In genomic region chr1:19920132-19920710, GRCh38 we compare ENCODE assay signal across 23 cellular contexts. TPM values are rescaled to one million over a fixed set of nuclear protein-coding genes. Genes with fewer than 3 reads are reported as not detected.
A peak's percentile ranks its signal among the peaks of the same experiment; 100 is the strongest.
DNase-seq lines count a peak whose midpoint lies in the region; ATAC-seq, FAIRE-seq and TF ChIP-seq lines count a peak whose summit lies in the region.
"Had no signal": no experiment of that assay in that cellular context is flagged by ENCODE, and none has a peak within 500 bp of the region (broad histone marks: within the 10 kb centered on the region; RNA-seq: fewer than 3 reads in every experiment).

No MANE protein-coding gene starts in this region.

- H3K4ac ChIP-seq in IMR-90 (ENCODE audit: low read depth, low read length) (no peak overlapping the region), H1 (replicated peaks; ENCODE audit: insufficient read length, low read depth, low read length) (no peak overlapping the region)

- 91% methylated on average over 15 of the region's 19 CpGs; no CpG with 5 or more reads in 1 of the 2 experiments for WGBS in IMR-90 (ENCODE audit: extremely low coverage in 2 of 2, insufficient read length in 1 of 2), 2 experiments
- 94% methylated on average over 18 of the region's 19 CpGs; no CpG with 5 or more reads in 1 of the 2 experiments for WGBS in H1 (ENCODE audit: extremely low coverage in 1 of 2, insufficient coverage in 1 of 2, insufficient read length in 1 of 2, insufficient replicate concordance in 2 of 2, low coverage in 1 of 2, low lambda C conversion rate in 2 of 2, missing lambda C conversion rate in 1 of 2), 2 experiments
- 88 to 91% methylated on average over 19 of the region's 19 CpGs for WGBS in aorta, 2 donors

- intact Hi-C loops in IMR-90 (cut with micrococcal nuclease): no loop called here
- intact Hi-C loops in cardiac septum (cut with DNase I): no loop called here
- intact Hi-C loops in aorta (cut with DNase I): no loop called here

- H2AK9ac ChIP-seq in IMR-90 (replicated peaks; ENCODE audit: low read depth, low read length, poor library complexity): peak overlapping the region; percentile 71

- H3K4me3 ChIP-seq in IMR-90 (ENCODE audit: insufficient read depth, low read depth, low read length) (no peak overlapping the region), H1 (ENCODE audit: extremely low read depth in 1 of 4, insufficient read depth in 2 of 4, low read depth in 3 of 4, low read length in 4 of 4) (no peak overlapping the region), osteoblast (ENCODE audit: insufficient read depth, low read length) (no peak overlapping the region), aorta (ENCODE audit: low read length in 2 of 2) (no peak overlapping the region)
- H3K4me3 ChIP-seq: A549, GM12878, HAP-1, K562 had no signal

- no peak overlapping the region for H4K8ac ChIP-seq in IMR-90 (ENCODE audit: low read depth in 2 of 2, low read length in 2 of 2)
- no peak overlapping the region for H4K8ac ChIP-seq in H1 (ENCODE audit: extremely low read depth, insufficient read depth, low read length)

- no peak for TF ChIP-seq CTCF in IMR-90 (conservative IDR thresholded peaks at IDR 0.05; ENCODE audit: low read depth, low read length)
- TF ChIP-seq CTCF in H1 (IDR thresholded peaks at IDR 0.05; ENCODE audit: control extremely low read depth in 1 of 3, insufficient read depth in 1 of 3, low read depth in 1 of 3, low read length in 3 of 3): no peak
- no peak for TF ChIP-seq CTCF in osteoblast (IDR thresholded peaks at IDR 0.05; ENCODE audit: extremely low read depth, low read depth, low read length)

- ATAC-seq in IMR-90 (ENCODE audit: low read depth): no peak
- no peak for ATAC-seq in GM21717 (IDR thresholded peaks at IDR 0.05; ENCODE audit: unreplicated experiment)
- no peak for ATAC-seq in GM18502 (IDR thresholded peaks at IDR 0.05; ENCODE audit: poor library complexity, unreplicated experiment)
- ATAC-seq in aorta (ENCODE audit: low FRiP score): no peak
- ATAC-seq: A549, GM12878 had no signal

- H2BK5ac ChIP-seq in IMR-90 (ENCODE audit: low read depth, low read length, poor library complexity, severe bottlenecking) (no peak overlapping the region), H1 (ENCODE audit: low read depth, low read length) (no peak overlapping the region)

- peak overlapping the region; percentile 70; the same call in 1 of the 2 replicates for H2BK12ac ChIP-seq in H1 (ENCODE audit: low read depth, low read length)

- H2BK120ac ChIP-seq in IMR-90 (ENCODE audit: low read depth, low read length) (no peak overlapping the region), H1 (replicated peaks; ENCODE audit: low read depth, low read length) (no peak overlapping the region)

- H2BK20ac ChIP-seq in IMR-90 (ENCODE audit: low read depth, low read length) (no peak overlapping the region), H1 (ENCODE audit: low read length) (no peak overlapping the region)

- peaks cover 7% of the 10 kb centered on the region; the same call in 1 of the 2 replicates for H3K27me3 ChIP-seq in IMR-90 (ENCODE audit: control insufficient read depth, insufficient read depth, low read length)
- H3K27me3 ChIP-seq in H1 (replicated peaks in 1 of 4; ENCODE audit: control insufficient read depth in 3 of 4, extremely low read depth in 1 of 4, insufficient read depth in 3 of 4, low read length in 3 of 4): no peaks in the 10 kb centered on the region
- peaks cover 5% of the 10 kb centered on the region for H3K27me3 ChIP-seq in osteoblast (ENCODE audit: insufficient read depth, low read length)
- no peaks in the 10 kb centered on the region for H3K27me3 ChIP-seq in aorta (ENCODE audit: control insufficient read depth in 1 of 2, insufficient read depth in 2 of 2, low read length in 1 of 2)

- H3K23me2 ChIP-seq in H1 (ENCODE audit: low read depth, low read length): no peaks in the 10 kb centered on the region

- no peak overlapping the region for H4K91ac ChIP-seq in IMR-90 (ENCODE audit: insufficient read depth, low read depth, low read length)
- H4K91ac ChIP-seq in H1 (replicated peaks; ENCODE audit: insufficient read length, low read length): no peak overlapping the region

- H2BK15ac ChIP-seq in IMR-90 (ENCODE audit: low read depth, low read length) (no peak overlapping the region), H1 (ENCODE audit: low read length) (no peak overlapping the region)

- H2AK5ac ChIP-seq in IMR-90 (ENCODE audit: low read depth, low read length) (no peak overlapping the region), H1 (ENCODE audit: low read depth, low read length) (no peak overlapping the region)

- in situ Hi-C loops in IMR-90 (cut with MboI; ENCODE audit: low sequenced_read_pairs): no loop called here

- H3K9me3 ChIP-seq in IMR-90 (ENCODE audit: control insufficient read depth, insufficient read depth, low read length) (no peaks in the 10 kb centered on the region), H1 (ENCODE audit: insufficient read depth in 2 of 2, low read depth in 1 of 2, low read length in 1 of 2) (no peaks in the 10 kb centered on the region), osteoblast (ENCODE audit: low read depth, low read length) (no peaks in the 10 kb centered on the region), aorta (ENCODE audit: control insufficient read depth, low read length) (no peaks in the 10 kb centered on the region)
- H3K9me3 ChIP-seq: A549, HAP-1 had no signal

- H3K79me1 ChIP-seq in IMR-90 (ENCODE audit: low read depth in 1 of 2, low read length in 2 of 2) (no peaks in the 10 kb centered on the region), H1 (ENCODE audit: low read depth, low read length) (no peaks in the 10 kb centered on the region)

- no peak overlapping the region for H2AFZ ChIP-seq in IMR-90 (replicated peaks; ENCODE audit: low read length, poor library complexity)
- no peak overlapping the region for H2AFZ ChIP-seq in H1 (ENCODE audit: low read length)
- no peak overlapping the region for H2AFZ ChIP-seq in osteoblast (ENCODE audit: low read length)

- TF ChIP-seq EP300 in H1 (IDR thresholded peaks at IDR 0.05; ENCODE audit: borderline replicate concordance in 1 of 2, low read depth in 2 of 2, low read length in 2 of 2): no peak

- no peak overlapping the region for H3K4me2 ChIP-seq in IMR-90 (ENCODE audit: low read depth, low read length)
- H3K4me2 ChIP-seq in H1 (ENCODE audit: insufficient read depth in 1 of 2, low read depth in 2 of 2, low read length in 2 of 2): no peak overlapping the region
- H3K4me2 ChIP-seq in osteoblast (ENCODE audit: insufficient read depth, low read length): no peak overlapping the region
- H3K4me2 ChIP-seq: A549 had no signal

- TF ChIP-seq POLR2A in IMR-90 (IDR thresholded peaks at IDR 0.05; ENCODE audit: low read depth, low read length): no peak
- no peak for TF ChIP-seq POLR2A in H1 (IDR thresholded peaks at IDR 0.05; ENCODE audit: control extremely low read depth in 1 of 2, low read depth in 2 of 2, low read length in 2 of 2)

- no peak overlapping the region for H3K18ac ChIP-seq in IMR-90 (ENCODE audit: low read depth, low read length)
- no peak overlapping the region for H3K18ac ChIP-seq in H1 (ENCODE audit: extremely low read depth, low read length)

- no peak overlapping the region for H4K5ac ChIP-seq in IMR-90 (ENCODE audit: low read depth, low read length)
- no peak overlapping the region for H4K5ac ChIP-seq in H1 (ENCODE audit: insufficient read length, low read depth, low read length)

- H3K27ac ChIP-seq in IMR-90 (ENCODE audit: insufficient read depth, low read length) (no peak overlapping the region), H1 (ENCODE audit: low read depth, low read length) (no peak overlapping the region), osteoblast (ENCODE audit: low read depth, low read length) (no peak overlapping the region), aorta (ENCODE audit: low read depth in 1 of 2, low read length in 2 of 2) (no peak overlapping the region)
- H3K27ac ChIP-seq: A549, C4-2B, HL-60 had no signal

- no peak overlapping the region for H3K56ac ChIP-seq in IMR-90 (ENCODE audit: extremely low read depth, insufficient read depth, low read length)
- no peak overlapping the region for H3K56ac ChIP-seq in H1 (replicated peaks; ENCODE audit: insufficient read length, low read depth, low read length)

- no peak for DNase-seq in IMR-90
- DNase-seq in H1 (ENCODE audit: low read depth in 1 of 2, low spot score in 2 of 2): no peak
- peak; percentile 58 for DNase-seq in osteoblast (ENCODE audit: insufficient read length, low spot score, missing footprints)
- no peak for DNase-seq in cardiac septum (ENCODE audit: low spot score)
- no peak for DNase-seq in aorta
- DNase-seq: AML-193; CD4-positive, alpha-beta T cell; DMS153; DND-41; EL; GOT3 had no signal

- FAIRE-seq in H1 (lab: Jason Lieb, UNC): no peak
- FAIRE-seq: A549, GM12878, GM18507, K562 had no signal

- no peak for TF ChIP-seq RAD21 in IMR-90 (IDR thresholded peaks at IDR 0.05; ENCODE audit: low read length)
- TF ChIP-seq RAD21 in H1 (IDR thresholded peaks at IDR 0.05 in 1 of 2, conservative IDR thresholded peaks at IDR 0.05 in 1 of 2; ENCODE audit: low read depth in 2 of 2, low read length in 2 of 2): no peak

- H3K36me3 ChIP-seq in IMR-90 (ENCODE audit: control insufficient read depth, insufficient read depth, low read length) (no peaks in the 10 kb centered on the region), H1 (ENCODE audit: control insufficient read depth in 2 of 4, insufficient read depth in 4 of 4, low read length in 3 of 4) (no peaks in the 10 kb centered on the region), osteoblast (ENCODE audit: insufficient read depth, low read length) (no peaks in the 10 kb centered on the region), aorta (ENCODE audit: control insufficient read depth in 1 of 2, insufficient read depth in 2 of 2, low read length in 1 of 2) (no peaks in the 10 kb centered on the region)
- H3K36me3 ChIP-seq: HAP-1 had no signal

- H3K9ac ChIP-seq in IMR-90 (ENCODE audit: low read depth, low read length) (no peak overlapping the region), H1 (replicated peaks in 1 of 4; ENCODE audit: extremely low read depth in 1 of 4, low read depth in 3 of 4, low read length in 3 of 4) (no peak overlapping the region)

- no peaks in the 10 kb centered on the region for H3K9me1 ChIP-seq in IMR-90 (ENCODE audit: insufficient read depth, low read length)

- POLR2A ChIA-PET in IMR-90 (lab: Charles Lee; ENCODE audit: unreplicated experiment) (no interaction called here), H1 (lab: Charles Lee; ENCODE audit: partially characterized antibody) (interaction anchor here (1.1 to 1.3 kb wide), 2 partner anchors 232 to 244 kb away, joined by 3 to 4 read pairs; no protein-coding TSS in a partner anchor)

- no peaks in the 10 kb centered on the region for H4K20me1 ChIP-seq in IMR-90 (ENCODE audit: insufficient read depth, low read length)
- H4K20me1 ChIP-seq in H1 (replicated peaks in 1 of 2; ENCODE audit: control insufficient read depth in 1 of 2, insufficient read depth in 2 of 2, low read length in 2 of 2): no peaks in the 10 kb centered on the region
- no peaks in the 10 kb centered on the region for H4K20me1 ChIP-seq in osteoblast (ENCODE audit: insufficient read depth, low read length)

- H3K14ac ChIP-seq in IMR-90 (replicated peaks; ENCODE audit: low read depth, low read length) (no peak overlapping the region), H1 (ENCODE audit: insufficient read length) (no peak overlapping the region)

- dilution Hi-C loops in IMR-90 (cut with HindIII; ENCODE audit: low sequenced_read_pairs, unreplicated experiment): no loop called here

- no peak overlapping the region for H3K23ac ChIP-seq in IMR-90 (ENCODE audit: low read depth, low read length)
- H3K23ac ChIP-seq in H1 (ENCODE audit: insufficient read length): no peak overlapping the region

- CTCF ChIA-PET in IMR-90 (lab: Yijun Ruan, JAX): no interaction called here
- CTCF ChIA-PET in H1 (lab: Charles Lee; ENCODE audit: partially characterized antibody): interaction anchor here (0.5 to 10.5 kb wide), 20 partner anchors 9 to 679 kb away, joined by 3 to 127 read pairs (median 4); no protein-coding TSS in a partner anchor

- no peaks in the 10 kb centered on the region for H3K79me2 ChIP-seq in H1 (ENCODE audit: control insufficient read depth in 1 of 2, insufficient read depth in 2 of 2, low read length in 2 of 2)
- no peaks in the 10 kb centered on the region for H3K79me2 ChIP-seq in osteoblast (ENCODE audit: insufficient read depth, low read length)

- H3K4me1 ChIP-seq in IMR-90 (ENCODE audit: control insufficient read depth, insufficient read depth, low read length) (no peaks in the 10 kb centered on the region), H1 (replicated peaks in 1 of 4; ENCODE audit: control insufficient read depth in 3 of 4, insufficient read depth in 4 of 4, low read length in 3 of 4) (peaks cover 0 to 3% (median 0%) of the 10 kb centered on the region in 4 experiments; a peak in 1 of 7 replicates), osteoblast (ENCODE audit: insufficient read depth, low read length) (no peaks in the 10 kb centered on the region), aorta (ENCODE audit: control insufficient read depth in 1 of 2, insufficient read depth in 2 of 2, low read length in 2 of 2) (no peaks in the 10 kb centered on the region)
- H3K4me1 ChIP-seq: A549, HAP-1 had no signal

- BruUV-seq in IMR-90 (replicated peaks; lab: Mats Ljungman, UMichigan): no TSS peak

RNA-seq across cellular contexts. Expression of gene PLA2G2E, which starts 3.2 kb away (rescaled TPM):
- total RNA-seq in IMR-90 (2012; rRNA removed) (not detected in 2 replicates), osteoblast (not detected in 2 replicates), cardiac septum (not detected), aorta (not detected)
- polyA plus RNA-seq in IMR-90 (2012; rRNA removed) (not detected in 2 replicates), H1 (2011; rRNA removed) (not detected in 2 replicates), aorta (not detected)
- polyA plus RNA-seq in IMR-90 (2012; cell fraction: cytosol; rRNA removed): not detected in 2 replicates
- polyA plus RNA-seq in IMR-90 (2012; cell fraction: nucleus; rRNA removed; ENCODE audit: low replicate concordance): not detected in 2 replicates
- total RNA-seq in H1 (2021; fragmentation: NEBNext Ultra II Directional; extraction: Animal tissue kit (Norgen Biotek cat#: 25700)): not detected in 2 replicates
- polyA plus RNA-seq in H1 (2011; cell fraction: cytosol; rRNA removed): not detected
- polyA plus RNA-seq in H1 (2011; cell fraction: nucleus; rRNA removed): not detected
- not detected in 4 replicates for polyA plus RNA-seq in H1 (2012, experiment 1 of 2)
- not detected for polyA plus RNA-seq in H1 (2012, experiment 2 of 2)
- not detected for polyA plus RNA-seq in H1 (2013, experiment 1 of 2)
- not detected for polyA plus RNA-seq in H1 (2013, experiment 2 of 2)
- not detected in 2 replicates for polyA minus RNA-seq in H1 (2011; rRNA and poly(A)+ RNA removed)
- polyA minus RNA-seq in H1 (2011; cell fraction: cytosol; rRNA and poly(A)+ RNA removed): not detected
- polyA minus RNA-seq in H1 (2011; cell fraction: nucleus; rRNA and poly(A)+ RNA removed): not detected
- total RNA-seq: CD4-positive, alpha-beta T cell; G401; GM12878; HT1080; K562 had no signal
- polyA plus RNA-seq: A549, BJ, GM12878, K562 had no signal

RNA-seq across cellular contexts. Expression of gene OTUD3, which starts 38.0 kb away (rescaled TPM):
- total RNA-seq in IMR-90 (2012; rRNA removed) (2.9 and 6.1 TPM in 2 replicates), osteoblast (4.0 and 4.1 TPM in 2 replicates), cardiac septum (4.7 TPM), aorta (10 to 100 TPM; 11.5 to 19.5 TPM)
- polyA plus RNA-seq in IMR-90 (2012; rRNA removed) (2.6 and 3.1 TPM in 2 replicates), H1 (2011; rRNA removed) (4.6 and 6.3 TPM in 2 replicates), aorta (1 to 10 TPM; 1.3 to 5.0 TPM)
- polyA plus RNA-seq in IMR-90 (2012; cell fraction: cytosol; rRNA removed): 0.89 and 1.4 TPM in 2 replicates
- 4.3 and 10.2 TPM in 2 replicates for polyA plus RNA-seq in IMR-90 (2012; cell fraction: nucleus; rRNA removed; ENCODE audit: low replicate concordance)
- 11.9 and 12.7 TPM in 2 replicates for total RNA-seq in H1 (2021; fragmentation: NEBNext Ultra II Directional; extraction: Animal tissue kit (Norgen Biotek cat#: 25700))
- 7.5 TPM for polyA plus RNA-seq in H1 (2011; cell fraction: cytosol; rRNA removed)
- polyA plus RNA-seq in H1 (2011; cell fraction: nucleus; rRNA removed): 5.4 TPM
- 7.0 to 13.2 TPM (median 8.6 TPM) in 4 replicates for polyA plus RNA-seq in H1 (2012, experiment 1 of 2)
- polyA plus RNA-seq in H1 (2012, experiment 2 of 2): 0.55 TPM
- 7.5 TPM for polyA plus RNA-seq in H1 (2013, experiment 1 of 2)
- polyA plus RNA-seq in H1 (2013, experiment 2 of 2): 5.8 TPM
- polyA minus RNA-seq in H1 (2011; rRNA and poly(A)+ RNA removed): 11.7 and 13.5 TPM in 2 replicates
- 5.1 TPM for polyA minus RNA-seq in H1 (2011; cell fraction: cytosol; rRNA and poly(A)+ RNA removed)
- 10.9 TPM for polyA minus RNA-seq in H1 (2011; cell fraction: nucleus; rRNA and poly(A)+ RNA removed)

RNA-seq across cellular contexts. Expression of gene PLA2G2A, which starts 59.2 kb away (rescaled TPM):
- total RNA-seq in IMR-90 (2012; rRNA removed): not detected in 2 replicates
- polyA plus RNA-seq in IMR-90 (2012; rRNA removed): not detected in 2 replicates
- polyA plus RNA-seq in IMR-90 (2012; cell fraction: cytosol; rRNA removed): not detected in 2 replicates
- not detected in 2 replicates for polyA plus RNA-seq in IMR-90 (2012; cell fraction: nucleus; rRNA removed; ENCODE audit: low replicate concordance)
- 0.69 and 1.0 TPM in 2 replicates for total RNA-seq in H1 (2021; fragmentation: NEBNext Ultra II Directional; extraction: Animal tissue kit (Norgen Biotek cat#: 25700))
- 2.1 and 3.7 TPM in 2 replicates for polyA plus RNA-seq in H1 (2011; rRNA removed)
- 3.3 TPM for polyA plus RNA-seq in H1 (2011; cell fraction: cytosol; rRNA removed)
- 1.5 TPM for polyA plus RNA-seq in H1 (2011; cell fraction: nucleus; rRNA removed)
- 1.1 to 2.0 TPM (median 1.6 TPM) in 4 replicates for polyA plus RNA-seq in H1 (2012, experiment 1 of 2)
- 3.6 TPM for polyA plus RNA-seq in H1 (2012, experiment 2 of 2)
- 0.75 TPM for polyA plus RNA-seq in H1 (2013, experiment 1 of 2)
- polyA plus RNA-seq in H1 (2013, experiment 2 of 2): 1.2 TPM
- 1.5 and 1.9 TPM in 2 replicates for polyA minus RNA-seq in H1 (2011; rRNA and poly(A)+ RNA removed)
- 1.5 TPM for polyA minus RNA-seq in H1 (2011; cell fraction: cytosol; rRNA and poly(A)+ RNA removed)
- not detected for polyA minus RNA-seq in H1 (2011; cell fraction: nucleus; rRNA and poly(A)+ RNA removed)
- total RNA-seq in osteoblast: not detected in 2 replicates
- total RNA-seq in cardiac septum: 59.6 TPM
- 1,000 to 10,000 TPM in 1 of 2 donors, 100 to 1,000 TPM in 1; 901 to 2,513 TPM for total RNA-seq in aorta
- polyA plus RNA-seq in aorta: 10 to 100 TPM; 11.2 to 26.9 TPM
- total RNA-seq: CD4-positive, alpha-beta T cell; G401; HT1080; K562 had no signal
- polyA plus RNA-seq: BJ, GM12878, K562 had no signal

Comparison
In these comparisons a context has a peak if more than half of its experiments do, and no peak if none do; other contexts are left out.
1. RNA of gene PLA2G2A, which starts 59.2 kb away (total RNA-seq): 901 to 2,513 TPM in aorta and 59.6 TPM in cardiac septum (single experiment); 0.69 to 1.0 TPM in H1, not detected in IMR-90 and not detected in osteoblast; every median in the first group is over 10 times any median in the second.